ENCODE assay signal across 8 cellular contexts in genomic region chr3:15557511-15557946, GRCh38. TPM values are rescaled to one million over a fixed set of nuclear protein-coding genes. Genes with fewer than 3 reads are reported as not detected.
DNase-seq lines count a peak whose midpoint lies in the region; ATAC-seq and TF ChIP-seq lines count a peak whose summit lies in the region.

No MANE protein-coding gene starts in this region.

- H3K36me3 ChIP-seq in GM23248 (ENCODE audit: low read depth) (0 out of 2 replicates have a peak, but pooled peaks cover 8% of the 10 kb centered on the region), MM.1S (replicated peaks; ENCODE audit: insufficient read depth, low read length) (no peaks in the 10 kb centered on the region)

- ATAC-seq in T-cell (replicated peaks in 1 of 4) (peak; percentile 83 to 91 (median 90)), GM21528 (IDR thresholded peaks at IDR 0.05; ENCODE audit: low FRiP score, unreplicated experiment) (no peak)

- H3F3A ChIP-seq in GM23248 (ENCODE audit: insufficient read depth) = no peaks in the 10 kb centered on the region
- peaks cover 12% of the 10 kb centered on the region for H3F3A ChIP-seq in MM.1S (ENCODE audit: insufficient read depth, low read length)

- H3K4me1 ChIP-seq in GM23248 (ENCODE audit: insufficient read depth) (0 out of 2 replicates have a peak, but pooled peaks cover 5% of the 10 kb centered on the region), MM.1S (ENCODE audit: low read length) (peaks cover 17% of the 10 kb centered on the region)

- H3K36me3 Mint-ChIP-seq in T-cell = peaks cover 26% of the 10 kb centered on the region

- H3K9ac ChIP-seq in GM23248 (no peak overlapping the region), MM.1S (ENCODE audit: low read length) (no peak overlapping the region)

- no peak overlapping the region for H3K27ac ChIP-seq in GM23248
- no peak overlapping the region for H3K27ac ChIP-seq in MM.1S (ENCODE audit: low read length)

- H3K9me2 ChIP-seq in GM23248 (ENCODE audit: insufficient read depth) = no peaks in the 10 kb centered on the region
- H3K9me2 ChIP-seq in MM.1S (replicated peaks; ENCODE audit: insufficient read depth, low read length) = no peaks in the 10 kb centered on the region

- H3K4me2 ChIP-seq in GM23248 (ENCODE audit: unreplicated experiment) = no peak overlapping the region
- H3K4me2 ChIP-seq in MM.1S (ENCODE audit: low read depth, low read length) = 0 out of 2 replicates have a peak overlapping the region, but pooled peaks have one; percentile 28

- no peaks in the 10 kb centered on the region for H3K27me3 Mint-ChIP-seq in T-cell

- H2AFZ ChIP-seq in GM23248 = no peak overlapping the region
- no peak overlapping the region for H2AFZ ChIP-seq in MM.1S (ENCODE audit: low read length)

- POLR2A ChIA-PET in T-cell (lab: Charles Lee) = interaction anchor here in 1 of 2 donors (0.6 kb wide), 1 partner anchor 15 kb away, joined by 3 read pairs; no protein-coding TSS in a partner anchor

- DNase-seq in GDM1 (lab: John Stamatoyannopoulos, UW) = peak; percentile 30
- DNase-seq in GM23248 = peak; percentile 85
- DNase-seq in MM.1S = peak; percentile 71
- peak in 33 of 34 experiments; percentile 4 to 68 (median 48) for DNase-seq in T-cell
- DNase-seq in astrocyte of the cerebellum (ENCODE audit: low read depth) = peak; percentile 70
- peak; percentile 54 for DNase-seq in iPS-NIHi7 (ENCODE audit: extremely low spot score)
- peak; percentile 43 to 49 for DNase-seq in stimulated activated CD4-positive, alpha-beta T cell treated with anti-CD3 and anti-CD28 coated beads, Interleukin-2, amount 100 ng/mL, for 48 hours

- H3K4me3 ChIP-seq in GM23248 (no peak overlapping the region), MM.1S (ENCODE audit: low read length) (no peak overlapping the region), astrocyte of the cerebellum (ENCODE audit: low read depth, low read length) (no peak overlapping the region)

- 0 to 1% methylated on average over 3 of the region's 3 CpGs for WGBS in GM23248 (ENCODE audit: low coverage in 1 of 2, low lambda C conversion rate in 2 of 2, missing lambda C conversion rate in 2 of 2), 2 experiments

- TF ChIP-seq CTCF in MM.1S (IDR thresholded peaks at IDR 0.05; ENCODE audit: low read length) = peak; percentile 62
- TF ChIP-seq CTCF in astrocyte of the cerebellum (IDR thresholded peaks at IDR 0.05; ENCODE audit: low read depth, low read length, missing control alignments) = peak; percentile 62

- in situ Hi-C loops in GM23248 (cut with MboI) = loop anchor here (10.0 to 25.0 kb wide), 2 partner anchors 133 to 295 kb away; partner anchors contain the start of genes EAF1 and METTL6
- in situ Hi-C loops in astrocyte of the cerebellum (cut with HindIII; ENCODE audit: low sequenced_read_pairs) = no loop called here

- no peak overlapping the region for H3K4me3 Mint-ChIP-seq in T-cell

- H3K27ac Mint-ChIP-seq in T-cell = peak overlapping the region; percentile 4 to 65

- no peaks in the 10 kb centered on the region for H3K79me2 ChIP-seq in GM23248 (ENCODE audit: insufficient read depth)
- H3K79me2 ChIP-seq in MM.1S (ENCODE audit: low read length) = no peaks in the 10 kb centered on the region

- H3K27me3 ChIP-seq in GM23248 (replicated peaks; ENCODE audit: insufficient read depth) = no peaks in the 10 kb centered on the region
- no peaks in the 10 kb centered on the region for H3K27me3 ChIP-seq in MM.1S (replicated peaks; ENCODE audit: insufficient read depth, low read length)

- no peaks in the 10 kb centered on the region for H3K9me3 ChIP-seq in GM23248 (ENCODE audit: low read depth)
- no peaks in the 10 kb centered on the region for H3K9me3 ChIP-seq in MM.1S (replicated peaks; ENCODE audit: insufficient read depth, low read length)

- H4K20me1 ChIP-seq in GM23248 (ENCODE audit: insufficient read depth) (no peaks in the 10 kb centered on the region; the same call in 1 of the 2 replicates), MM.1S (ENCODE audit: insufficient read depth, low read length) (no peaks in the 10 kb centered on the region)

- peaks cover 0 to 24% (median 17%) of the 10 kb centered on the region in 3 donors for H3K4me1 Mint-ChIP-seq in T-cell

- CTCF ChIA-PET in T-cell (lab: Charles Lee) = interaction anchor here (0.7 to 1.6 kb wide), 6 partner anchors 152 to 355 kb away, joined by 3 to 6 read pairs (median 4); partner anchors contain the start of gene CAPN7 (in 1 of the 2)

- H3K9me3 Mint-ChIP-seq in T-cell = no peaks in the 10 kb centered on the region

RNA-seq across cellular contexts. Expression of gene COLQ, which starts 36.0 kb away (rescaled TPM):
- total RNA-seq in GM23248 (2014; rRNA removed; shearing (Covaris generic)) = 0.32 and 1.1 TPM in 2 replicates
- polyA plus RNA-seq in GM23248 (2016; fragmentation: Nextera tagmentation; extraction: Ambion mirVana) = 0.29 and 0.93 TPM in 2 replicates
- total RNA-seq in T-cell = 10 to 100 TPM in 2 of 5 donors, 1 to 10 TPM in 3; 5.1 to 11.4 (median 7.2) TPM

RNA-seq across cellular contexts. Expression of gene HACL1, which starts 43.8 kb away (rescaled TPM):
- total RNA-seq in GM23248 (2014; rRNA removed; shearing (Covaris generic)) = 13.4 and 14.3 TPM in 2 replicates
- 16.3 and 18.8 TPM in 2 replicates for polyA plus RNA-seq in GM23248 (2016; fragmentation: Nextera tagmentation; extraction: Ambion mirVana)
- total RNA-seq in T-cell = 10 to 100 TPM; 27.7 to 38.0 (median 34.2) TPM

RNA-seq across cellular contexts. Expression of gene BTD, which starts 44.0 kb away (rescaled TPM):
- 24.2 and 48.0 TPM in 2 replicates for total RNA-seq in GM23248 (2014; rRNA removed; shearing (Covaris generic))
- polyA plus RNA-seq in GM23248 (2016; fragmentation: Nextera tagmentation; extraction: Ambion mirVana) = 19.7 and 20.1 TPM in 2 replicates
- 10 to 100 TPM; 14.5 to 19.0 (median 17.6) TPM for total RNA-seq in T-cell

Comparison
In these comparisons a context has a peak if more than half of its experiments do, and no peak if none do; other contexts are left out.
1. DNase-seq: peak in every context shown above with its lines; median percentile 85 in GM23248; 71 in MM.1S; 70 in astrocyte of the cerebellum; 54 in iPS-NIHi7; 48 in T-cell; 46 in stimulated activated CD4-positive, alpha-beta T cell treated with anti-CD3 and anti-CD28 coated beads, Interleukin-2, amount 100 ng/mL, for 48 hours; 30 in GDM1.